Comparison of ENCODE assay signal across 9 cellular contexts in genomic region chr13:51396352-51396751, GRCh38. TPM values are rescaled to one million over a fixed set of nuclear protein-coding genes. Genes with fewer than 3 reads are reported as not detected.
DNase-seq lines count a peak whose midpoint lies in the region; ATAC-seq, FAIRE-seq and TF ChIP-seq lines count a peak whose summit lies in the region.
"Had no signal": no experiment of that assay in that cellular context is flagged by ENCODE, and none has a peak within 500 bp of the region (broad histone marks: within the 10 kb centered on the region; RNA-seq: fewer than 3 reads in every experiment).

No MANE protein-coding gene starts in this region.

- H3K9me2 ChIP-seq in GM23338 (ENCODE audit: insufficient read depth): no peaks in the 10 kb centered on the region
- H3K9me2 ChIP-seq in OCI-LY1 (ENCODE audit: low read depth, low read length): no peaks in the 10 kb centered on the region

- peaks cover 7% of the 10 kb centered on the region; the same call in 1 of the 3 replicates for H3K36me3 Mint-ChIP-seq in GM23338 (ENCODE audit: low read depth)

- intact Hi-C loops in kidney (cut with DNase I): no loop called here

- no peak overlapping the region for H3K4me2 ChIP-seq in GM23338
- peak overlapping the region; percentile 5; the same call in 1 of the 2 replicates for H3K4me2 ChIP-seq in OCI-LY1 (ENCODE audit: low read length)

- TF ChIP-seq CTCF in GM23338 (conservative IDR thresholded peaks at IDR 0.05; ENCODE audit: low read depth in 2 of 2) (no peak), OCI-LY1 (IDR thresholded peaks at IDR 0.05; ENCODE audit: low read length) (no peak), kidney (IDR thresholded peaks at IDR 0.05; ENCODE audit: borderline replicate concordance, extremely low read depth, insufficient read depth) (no peak)

- H3K27ac ChIP-seq in GM23338 (ENCODE audit: low read depth) (peak overlapping the region; percentile 20), OCI-LY1 (ENCODE audit: low read depth, low read length, poor library complexity, severe bottlenecking) (no peak overlapping the region), kidney (ENCODE audit: low read depth in 2 of 2, low read length in 2 of 2) (no peak overlapping the region)

- H3K27me3 ChIP-seq in GM23338 (ENCODE audit: insufficient read depth) (no peaks in the 10 kb centered on the region), OCI-LY1 (ENCODE audit: insufficient read depth, low read length) (no peaks in the 10 kb centered on the region)

- peaks cover 8% of the 10 kb centered on the region for H4K20me1 ChIP-seq in GM23338 (replicated peaks; ENCODE audit: insufficient read depth)
- no peaks in the 10 kb centered on the region for H4K20me1 ChIP-seq in OCI-LY1 (ENCODE audit: insufficient read depth, low read length)

- H3K9me3 Mint-ChIP-seq in GM23338: no peaks in the 10 kb centered on the region

- H3K27ac Mint-ChIP-seq in GM23338: peak overlapping the region; percentile 86

- peaks cover 38% of the 10 kb centered on the region for H3K4me1 Mint-ChIP-seq in GM23338

- DNase-seq in GM04503 (ENCODE audit: low read depth): peak; percentile 8
- DNase-seq in GM23338 (ENCODE audit: low spot score): no peak
- peak; percentile 47 for DNase-seq in left kidney (ENCODE audit: low read depth, low spot score)
- DNase-seq in ecto neural progenitor cell (ENCODE audit: low spot score): no peak
- no peak for DNase-seq in kidney
- DNase-seq in RKO (ENCODE audit: low spot score): no peak

- H3K4me3 ChIP-seq in GM23338: no peak overlapping the region
- H3K4me3 ChIP-seq in OCI-LY1 (ENCODE audit: low read depth, low read length, poor library complexity, severe bottlenecking): no peak overlapping the region
- no peak overlapping the region for H3K4me3 ChIP-seq in kidney (ENCODE audit: low read length in 2 of 2)

- H3K79me2 ChIP-seq in GM23338 (replicated peaks; ENCODE audit: insufficient read depth) (peaks cover 89% of the 10 kb centered on the region), OCI-LY1 (ENCODE audit: insufficient read depth, low read length) (peaks cover 46% of the 10 kb centered on the region)

- peaks cover 18% of the 10 kb centered on the region for H3K4me1 ChIP-seq in GM23338 (ENCODE audit: insufficient read depth)
- peaks cover 26% of the 10 kb centered on the region for H3K4me1 ChIP-seq in OCI-LY1 (ENCODE audit: insufficient read depth, low read length, severe bottlenecking)
- peaks cover 6% of the 10 kb centered on the region in 2 donors for H3K4me1 ChIP-seq in kidney (ENCODE audit: control insufficient read depth in 1 of 2, insufficient read depth in 1 of 2, low read depth in 1 of 2, low read length in 2 of 2)

- H3K27me3 Mint-ChIP-seq in GM23338 (ENCODE audit: insufficient read depth, low read depth, poor library complexity): no peaks in the 10 kb centered on the region

- H3K9ac ChIP-seq in OCI-LY1 (ENCODE audit: low read length) (no peak overlapping the region), kidney (ENCODE audit: low read length in 2 of 2) (no peak overlapping the region)

- H3K9me3 ChIP-seq in OCI-LY1 (ENCODE audit: low read length) (no peaks in the 10 kb centered on the region), kidney (ENCODE audit: control insufficient read depth in 1 of 2, low read length in 2 of 2) (no peaks in the 10 kb centered on the region)

- ATAC-seq in GM23338: no peak
- no peak for ATAC-seq in HG02970 (IDR thresholded peaks at IDR 0.05; ENCODE audit: low FRiP score, unreplicated experiment)

- H2AFZ ChIP-seq in GM23338 (no peak overlapping the region), OCI-LY1 (ENCODE audit: low read length) (no peak overlapping the region)

- no peaks in the 10 kb centered on the region for H3K36me3 ChIP-seq in GM23338 (ENCODE audit: insufficient read depth)
- H3K36me3 ChIP-seq in OCI-LY1 (ENCODE audit: insufficient read depth, low read length): peaks cover 22% of the 10 kb centered on the region
- H3K36me3 ChIP-seq in kidney (ENCODE audit: control insufficient read depth in 1 of 2, insufficient read depth in 2 of 2, low read length in 2 of 2): no peaks in the 10 kb centered on the region

- no peak for FAIRE-seq in kidney (lab: Jason Lieb, UNC)

- H3K4me3 Mint-ChIP-seq in GM23338: no peak overlapping the region

- H3F3A ChIP-seq in GM23338 (replicated peaks; ENCODE audit: low read depth) (no peaks in the 10 kb centered on the region), OCI-LY1 (ENCODE audit: insufficient read depth, low read length) (no peaks in the 10 kb centered on the region)

TF ChIP-seq in GM23338, 12 proteins besides CTCF, POLR2A, EP300 and RAD21 (continues in another document):
- TF ChIP-seq STAT1 (IDR thresholded peaks at IDR 0.05; ENCODE audit: unreplicated experiment): no peak
- no peak for TF ChIP-seq EZH2 (IDR thresholded peaks at IDR 0.05; ENCODE audit: low read depth, unreplicated experiment)
- TF ChIP-seq EZH2phosphoT487 (IDR thresholded peaks at IDR 0.05; ENCODE audit: unreplicated experiment): no peak
- no peak for TF ChIP-seq JUNB (IDR thresholded peaks at IDR 0.05; ENCODE audit: unreplicated experiment)
- TF ChIP-seq REST (IDR thresholded peaks at IDR 0.05; ENCODE audit: unreplicated experiment): no peak
- TF ChIP-seq POLR2AphosphoS5 (IDR thresholded peaks at IDR 0.05; ENCODE audit: low read depth): no peak
- TF ChIP-seq CREB1 (CRISPR knock-in tag; IDR thresholded peaks at IDR 0.05; ENCODE audit: low read depth): no peak
- no peak for TF ChIP-seq ETS1 (IDR thresholded peaks at IDR 0.05)
- TF ChIP-seq NANOG (IDR thresholded peaks at IDR 0.05; ENCODE audit: borderline replicate concordance): no peak
- TF ChIP-seq ZNF114 (CRISPR knock-in tag; IDR thresholded peaks at IDR 0.05): no peak
- TF ChIP-seq ZNF331 (CRISPR knock-in tag; IDR thresholded peaks at IDR 0.05; ENCODE audit: low read depth): no peak

RNA-seq across cellular contexts. Expression of gene INTS6, which starts 56.5 kb away (rescaled TPM):
- total RNA-seq in GM23338 (2014; rRNA removed; shearing (Covaris generic)): 38.6 and 47.2 TPM in 2 replicates
- polyA plus RNA-seq in GM23338 (2016; fragmentation: Nextera tagmentation; extraction: Ambion mirVana) (24.8 and 25.1 TPM in 2 replicates), kidney (ENCODE audit: insufficient read depth, low read depth, low replicate concordance) (8.3 TPM)
- 31.0 TPM for total RNA-seq in kidney

RNA-seq across cellular contexts. Expression of gene SERPINE3, which starts 56.9 kb away (rescaled TPM):
- total RNA-seq in GM23338 (2014; rRNA removed; shearing (Covaris generic)): 0.08 and 0.17 TPM in 2 replicates
- polyA plus RNA-seq in GM23338 (2016; fragmentation: Nextera tagmentation; extraction: Ambion mirVana) (0.31 and 0.35 TPM in 2 replicates), kidney (ENCODE audit: insufficient read depth, low read depth, low replicate concordance) (not detected)
- not detected for total RNA-seq in kidney
- total RNA-seq: RPMI7951 had no signal

Comparison
In these comparisons a context has a peak if more than half of its experiments do, and no peak if none do; other contexts are left out.
1. DNase-seq: peak in GM04503 (single experiment) and left kidney (single experiment); none in GM23338 (single experiment), ecto neural progenitor cell (single experiment), kidney (single experiment) and RKO (single experiment).